ENCODE assay signal across 9 cellular contexts in the genomic region with DNA sequence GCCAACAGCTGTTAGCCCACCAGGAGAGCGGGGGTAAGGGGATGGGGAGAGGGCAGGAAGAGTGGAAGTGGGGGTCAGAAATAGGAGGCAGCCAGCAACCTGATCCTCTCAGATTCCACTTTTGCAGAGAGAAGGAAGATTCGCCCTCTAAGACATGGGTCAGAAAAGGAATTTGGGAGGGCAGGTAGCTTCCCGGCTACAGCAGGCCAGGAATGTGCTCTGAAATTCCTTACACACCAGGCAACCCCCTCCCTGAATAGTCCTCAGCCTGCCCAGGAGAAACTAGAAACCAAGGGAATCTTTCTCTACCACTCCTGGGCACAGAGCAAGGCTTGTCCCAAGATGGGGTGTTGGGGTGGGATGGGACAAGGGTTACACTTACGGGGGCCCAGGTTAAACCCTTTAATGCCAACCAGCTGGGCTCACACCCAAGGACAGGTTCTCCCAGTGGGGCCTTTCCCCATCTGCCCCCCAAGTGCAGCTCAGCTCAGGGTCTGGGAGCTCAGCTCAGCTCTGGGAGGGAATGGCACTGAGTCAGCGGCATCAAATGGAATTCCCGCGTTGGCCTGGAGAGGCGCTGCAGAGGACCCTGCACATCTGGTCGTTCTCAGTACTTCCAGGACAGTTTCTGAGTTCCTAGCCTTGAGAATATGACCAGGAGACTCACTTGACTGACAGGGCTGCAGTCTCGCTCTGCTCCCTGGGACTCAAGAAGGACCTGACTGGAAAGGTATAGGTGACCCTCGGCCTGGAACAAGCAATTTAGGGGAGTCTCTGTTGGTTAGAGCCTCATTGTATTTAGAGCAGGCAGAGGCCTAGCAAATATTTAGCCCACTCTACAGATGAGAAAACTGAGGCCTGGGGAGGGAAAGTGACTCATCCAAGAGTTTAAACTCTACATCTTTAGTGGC. TPM values are rescaled to one million over a fixed set of nuclear protein-coding genes. Genes with fewer than 3 reads are reported as not detected.
DNase-seq lines count a peak whose midpoint lies in the region; FAIRE-seq and TF ChIP-seq lines count a peak whose summit lies in the region.
"Had no signal": no experiment of that assay in that cellular context is flagged by ENCODE, and none has a peak within 500 bp of the region (broad histone marks: within the 10 kb centered on the region; RNA-seq: fewer than 3 reads in every experiment).

No MANE protein-coding gene starts in this region.

- no peaks in the 10 kb centered on the region for H3K9me3 ChIP-seq in skeletal muscle satellite cell (replicated peaks; ENCODE audit: low read length)
- H3K9me3 ChIP-seq in CD4-positive, alpha-beta memory T cell (ENCODE audit: control insufficient read depth in 1 of 2, low read length in 2 of 2): no peaks in the 10 kb centered on the region
- H3K9me3 ChIP-seq: neutrophil had no signal

- peaks cover 2 to 23% of the 10 kb centered on the region in 2 donors for H3K27me3 Mint-ChIP-seq in CD4-positive, alpha-beta memory T cell

- H3K36me3 ChIP-seq in H7 (replicated peaks; ENCODE audit: control insufficient read depth, insufficient read depth, low read length) (no peaks in the 10 kb centered on the region), skeletal muscle satellite cell (ENCODE audit: insufficient read depth, low read length) (no peaks in the 10 kb centered on the region)
- no peaks in the 10 kb centered on the region for H3K36me3 ChIP-seq in CD4-positive, alpha-beta memory T cell (ENCODE audit: insufficient read depth, low read length)
- H3K36me3 ChIP-seq: neutrophil had no signal

- H3K4me1 Mint-ChIP-seq in CD4-positive, alpha-beta memory T cell: no peaks in the 10 kb centered on the region

- H3K9ac ChIP-seq in skeletal muscle satellite cell (ENCODE audit: low read depth, low read length): peak overlapping the region; percentile 49

- H3K27me3 ChIP-seq in H7 (ENCODE audit: control insufficient read depth, insufficient read depth, low read length): no peaks in the 10 kb centered on the region; the same call in 1 of the 2 replicates
- H3K27me3 ChIP-seq in skeletal muscle satellite cell (ENCODE audit: control insufficient read depth, insufficient read depth, low read length): peaks cover 36% of the 10 kb centered on the region
- no peaks in the 10 kb centered on the region for H3K27me3 ChIP-seq in CD4-positive, alpha-beta memory T cell (ENCODE audit: insufficient read depth, low read length)

- no peak overlapping the region for H3K27ac Mint-ChIP-seq in CD4-positive, alpha-beta memory T cell

- no peak overlapping the region for H3K4me3 Mint-ChIP-seq in CD4-positive, alpha-beta memory T cell

- no peaks in the 10 kb centered on the region for H3K36me3 Mint-ChIP-seq in CD4-positive, alpha-beta memory T cell

- DNase-seq in COLO668 (lab: John Stamatoyannopoulos, UW; ENCODE audit: unreplicated experiment): peak; percentile 38
- DNase-seq in H7: peak; percentile 94
- DNase-seq in RCC 7860 (ENCODE audit: low spot score): peak; percentile 9
- DNase-seq in fibroblast of villous mesenchyme (ENCODE audit: low read depth): peak; percentile 18
- DNase-seq in central memory CD4-positive, alpha-beta T cell: no peak
- DNase-seq in CD4-positive, alpha-beta memory T cell: no peak
- DNase-seq in NCI-H187 (lab: John Stamatoyannopoulos, UW): no peak

- CTCF ChIA-PET in CD4-positive, alpha-beta memory T cell (lab: Charles Lee; ENCODE audit: partially characterized antibody): no interaction called here

- no peak overlapping the region for H3K4me3 ChIP-seq in H7 (ENCODE audit: insufficient read depth, low read depth, low read length)
- no peak overlapping the region for H3K4me3 ChIP-seq in fibroblast of villous mesenchyme (ENCODE audit: low read depth, low read length)
- peak overlapping the region; percentile 61 for H3K4me3 ChIP-seq in skeletal muscle satellite cell (ENCODE audit: low read length)
- no peak overlapping the region for H3K4me3 ChIP-seq in CD4-positive, alpha-beta memory T cell (ENCODE audit: low read length in 2 of 2)

- peak overlapping the region; percentile 70 for H3K4me2 ChIP-seq in skeletal muscle satellite cell (ENCODE audit: low read length)

- FAIRE-seq in RCC 7860 (lab: Jason Lieb, UNC): no peak

- POLR2A ChIA-PET in CD4-positive, alpha-beta memory T cell (lab: Charles Lee; ENCODE audit: partially characterized antibody): no interaction called here

- intact Hi-C loops in CD4-positive, alpha-beta memory T cell (cut with micrococcal nuclease): no loop called here

- no peaks in the 10 kb centered on the region for H3K9me3 Mint-ChIP-seq in CD4-positive, alpha-beta memory T cell

- H3K4me1 ChIP-seq in skeletal muscle satellite cell (ENCODE audit: control insufficient read depth, insufficient read depth, low read length): peaks cover 9% of the 10 kb centered on the region
- H3K4me1 ChIP-seq in CD4-positive, alpha-beta memory T cell (ENCODE audit: insufficient read depth, low read length): no peaks in the 10 kb centered on the region

- H3K27ac ChIP-seq in CD4-positive, alpha-beta memory T cell (ENCODE audit: low read depth, low read length): no peak overlapping the region
- H3K27ac ChIP-seq: neutrophil had no signal

- peak; percentile 66 for TF ChIP-seq CTCF in fibroblast of villous mesenchyme (IDR thresholded peaks at IDR 0.05; ENCODE audit: insufficient read depth, low read depth, low read length)

RNA-seq across cellular contexts. Expression of gene TNNT2, which starts 0.8 kb away (rescaled TPM):
- 0.17 TPM in 1 of 2 replicates, not detected in the other for total RNA-seq in H7 (2014; rRNA removed; shearing (Covaris generic))
- total RNA-seq in fibroblast of villous mesenchyme: 0.64 and 3.5 TPM in 2 replicates
- 1.3 and 38.2 TPM in 2 replicates for total RNA-seq in skeletal muscle satellite cell (2012; rRNA removed)
- not detected for total RNA-seq in CD4-positive, alpha-beta memory T cell
- not detected for polyA plus RNA-seq in CD4-positive, alpha-beta memory T cell

RNA-seq across cellular contexts. Expression of gene LAD1, which starts 22.4 kb away (rescaled TPM):
- 4.3 and 4.5 TPM in 2 replicates for total RNA-seq in H7 (2014; rRNA removed; shearing (Covaris generic))
- total RNA-seq in fibroblast of villous mesenchyme: not detected in 2 replicates
- 0.22 and 0.51 TPM in 2 replicates for total RNA-seq in skeletal muscle satellite cell (2012; rRNA removed)
- total RNA-seq in CD4-positive, alpha-beta memory T cell: under 1 TPM in 1 of 2 experiments, not detected in 1; 0.17 TPM
- polyA plus RNA-seq in CD4-positive, alpha-beta memory T cell: not detected

RNA-seq across cellular contexts. Expression of gene TNNI1, which starts 44.8 kb away (rescaled TPM):
- total RNA-seq in H7 (2014; rRNA removed; shearing (Covaris generic)): 0.18 and 1.2 TPM in 2 replicates
- total RNA-seq in fibroblast of villous mesenchyme: under 0.01 TPM in 1 of 2 replicates, not detected in the other
- total RNA-seq in skeletal muscle satellite cell (2012; rRNA removed): 1.3 and 175 TPM in 2 replicates
- total RNA-seq in CD4-positive, alpha-beta memory T cell: not detected
- not detected for polyA plus RNA-seq in CD4-positive, alpha-beta memory T cell

Comparison
In these comparisons a context has a peak if more than half of its experiments do, and no peak if none do; other contexts are left out.
1. DNase-seq: peak in COLO668 (single experiment), H7 (single experiment), RCC 7860 (single experiment) and fibroblast of villous mesenchyme (single experiment); none in central memory CD4-positive, alpha-beta T cell (single experiment), CD4-positive, alpha-beta memory T cell (0 of 5) and NCI-H187 (0 of 2).